In the genomic region with DNA sequence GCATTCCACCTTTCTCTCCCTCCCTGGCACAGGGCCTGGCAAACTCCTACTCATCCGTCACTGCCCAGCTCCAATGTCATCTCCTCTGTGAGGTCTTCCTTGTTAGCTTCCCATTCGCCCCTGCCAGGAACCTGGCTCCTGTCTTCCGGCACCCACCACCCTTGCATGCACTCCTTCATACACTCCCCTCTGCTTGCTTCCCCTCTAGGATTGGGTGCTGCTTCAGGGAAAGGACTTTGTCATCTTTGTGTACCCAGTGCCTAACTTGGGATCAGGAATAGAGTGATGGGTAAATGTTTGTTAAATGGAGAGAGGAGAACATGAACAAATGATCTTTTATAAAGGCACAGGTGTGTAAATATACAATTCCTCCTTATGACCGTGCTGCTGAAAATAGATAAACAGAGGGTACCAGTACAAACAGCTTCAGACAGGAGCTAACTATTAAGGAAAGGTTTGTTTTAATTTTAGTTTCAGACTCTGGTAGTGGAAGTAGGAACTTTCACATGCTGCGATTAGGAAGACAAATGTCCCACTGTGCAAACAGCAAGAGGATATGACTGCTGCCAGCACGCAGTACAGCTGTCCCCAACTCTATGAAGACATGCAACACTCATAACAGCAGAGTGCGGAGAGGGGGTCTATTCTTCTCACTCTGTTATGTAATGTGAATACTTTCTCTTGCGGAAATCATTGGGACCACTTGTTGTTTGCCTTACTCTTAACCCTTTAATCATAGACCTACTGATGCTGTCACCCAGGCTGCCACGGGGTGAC, we compare ENCODE assay signal across 10 cellular contexts.
A peak's percentile ranks its signal among the peaks of the same experiment; 100 is the strongest.
DNase-seq lines count a peak whose midpoint lies in the region; TF ChIP-seq lines count a peak whose summit lies in the region.
"Had no signal": no experiment of that assay in that cellular context is flagged by ENCODE, and none has a peak within 500 bp of the region (broad histone marks: within the 10 kb centered on the region; RNA-seq: fewer than 3 reads in every experiment).

No MANE protein-coding gene starts in this region.

- no peaks in the 10 kb centered on the region for H3K9me3 ChIP-seq in hepatocyte (ENCODE audit: low read depth)
- H3K9me3 ChIP-seq: colonic mucosa had no signal

- TF ChIP-seq CTCF in hepatocyte (IDR thresholded peaks at IDR 0.05; ENCODE audit: poor library complexity): no peak
- TF ChIP-seq CTCF in glutamatergic neuron (IDR thresholded peaks at IDR 0.05; ENCODE audit: partially characterized antibody, unreplicated experiment): no peak

- H3K36me3 Mint-ChIP-seq in activated T-cell treated with anti-CD3 and anti-CD28 coated beads, Interleukin-2, amount 50 U/mL, for 24 hours (ENCODE audit: low read depth): no peaks in the 10 kb centered on the region
- H3K36me3 Mint-ChIP-seq in glutamatergic neuron (ENCODE audit: unreplicated experiment): no peaks in the 10 kb centered on the region

- H4K20me1 ChIP-seq in hepatocyte (ENCODE audit: insufficient read depth, poor library complexity, severe bottlenecking): no peaks in the 10 kb centered on the region

- peak overlapping the region; percentile 11 for H2AFZ ChIP-seq in hepatocyte

- no peaks in the 10 kb centered on the region for H3K9me3 Mint-ChIP-seq in activated T-cell treated with anti-CD3 and anti-CD28 coated beads, Interleukin-2, amount 50 U/mL, for 24 hours
- H3K9me3 Mint-ChIP-seq in glutamatergic neuron (ENCODE audit: unreplicated experiment): peaks cover 7% of the 10 kb centered on the region
- H3K9me3 Mint-ChIP-seq: IgD-negative memory B cell had no signal

- no peak for DNase-seq in activated T-cell treated with anti-CD3 and anti-CD28 coated beads, Interleukin-2, amount 50 U/mL, for 24 hours
- no peak for DNase-seq in activated T-cell treated with anti-CD3 and anti-CD28 coated beads for 4 hours
- DNase-seq in NCI-H69 (lab: John Stamatoyannopoulos, UW): peak; percentile 97
- DNase-seq in hepatocyte (ENCODE audit: low spot score): no peak
- DNase-seq in substantia nigra (lab: John Stamatoyannopoulos, UW): peak in 22 of 49 donors; percentile 7 to 72 (median 30)
- no peak for DNase-seq in glutamatergic neuron
- DNase-seq in iPS-NIHi11 (ENCODE audit: low spot score): no peak
- no peak for DNase-seq in AG08395 (ENCODE audit: low spot score)
- DNase-seq: colonic mucosa had no signal

- H3K4me1 ChIP-seq in hepatocyte (ENCODE audit: insufficient read depth): peaks cover 16% of the 10 kb centered on the region
- H3K4me1 ChIP-seq: colonic mucosa had no signal

- H3K4me3 Mint-ChIP-seq in activated T-cell treated with anti-CD3 and anti-CD28 coated beads, Interleukin-2, amount 50 U/mL, for 24 hours: peak overlapping the region; percentile 2
- H3K4me3 Mint-ChIP-seq in glutamatergic neuron (ENCODE audit: unreplicated experiment): no peak overlapping the region

- H3K27ac ChIP-seq in hepatocyte: peak overlapping the region; percentile 8
- peak overlapping the region; percentile 77 for H3K27ac ChIP-seq in substantia nigra (ENCODE audit: low read depth, low read length, poor library complexity, severe bottlenecking)
- H3K27ac ChIP-seq: colonic mucosa had no signal

- H3K9me2 ChIP-seq in hepatocyte (replicated peaks; ENCODE audit: insufficient read depth): no peaks in the 10 kb centered on the region

- H3K79me2 ChIP-seq in hepatocyte: no peaks in the 10 kb centered on the region

- no peak overlapping the region for H3K4me3 ChIP-seq in hepatocyte
- H3K4me3 ChIP-seq: colonic mucosa had no signal

- no peaks in the 10 kb centered on the region for H3K27me3 ChIP-seq in hepatocyte
- H3K27me3 ChIP-seq: colonic mucosa had no signal

- peaks cover 23% of the 10 kb centered on the region for H3K4me1 Mint-ChIP-seq in activated T-cell treated with anti-CD3 and anti-CD28 coated beads, Interleukin-2, amount 50 U/mL, for 24 hours (ENCODE audit: low read depth)
- H3K4me1 Mint-ChIP-seq in glutamatergic neuron (ENCODE audit: low read depth, unreplicated experiment): peaks cover 38% of the 10 kb centered on the region

- H3K27me3 Mint-ChIP-seq in activated T-cell treated with anti-CD3 and anti-CD28 coated beads, Interleukin-2, amount 50 U/mL, for 24 hours: no peaks in the 10 kb centered on the region
- H3K27me3 Mint-ChIP-seq in glutamatergic neuron (ENCODE audit: unreplicated experiment): peaks cover 2% of the 10 kb centered on the region

- peak overlapping the region; percentile 49 for H3K4me2 ChIP-seq in hepatocyte

- no peaks in the 10 kb centered on the region for H3K36me3 ChIP-seq in hepatocyte (replicated peaks; ENCODE audit: insufficient read depth, low read depth)
- H3K36me3 ChIP-seq: colonic mucosa had no signal

- no peak overlapping the region for H3K27ac Mint-ChIP-seq in activated T-cell treated with anti-CD3 and anti-CD28 coated beads, Interleukin-2, amount 50 U/mL, for 24 hours
- H3K27ac Mint-ChIP-seq in glutamatergic neuron (ENCODE audit: unreplicated experiment): no peak overlapping the region

- 55% methylated on average over 9 of the region's 9 CpGs for WGBS in hepatocyte (ENCODE audit: low lambda C conversion rate, missing lambda C conversion rate)
